Comparison of ENCODE assay signal across 8 cellular contexts in genomic region chr11:46278387-46279173, GRCh38. TPM values are rescaled to one million over a fixed set of nuclear protein-coding genes. Genes with fewer than 3 reads are reported as not detected.
DNase-seq lines count a peak whose midpoint lies in the region; ATAC-seq and TF ChIP-seq lines count a peak whose summit lies in the region.

No MANE protein-coding gene starts in this region.

- H3K27ac ChIP-seq in GM23248 = peak overlapping the region; percentile 77

- no peaks in the 10 kb centered on the region for H3K9me3 ChIP-seq in GM23248 (ENCODE audit: low read depth)

- intact Hi-C loops in posterior vena cava (cut with DNase I) = loop anchor here in 1 of 2 donors (5.0 kb wide), 1 partner anchor 36 kb away; no protein-coding TSS in a partner anchor

- no peaks in the 10 kb centered on the region for H3K36me3 ChIP-seq in GM23248 (ENCODE audit: low read depth)

- TF ChIP-seq CTCF in foreskin fibroblast (IDR thresholded peaks at IDR 0.05; ENCODE audit: low read depth, low read length) = peak; percentile 77

- 0 to 1% methylated on average over 16 to 24 of the region's 24 CpGs for WGBS in GM23248 (ENCODE audit: low coverage in 1 of 2, low lambda C conversion rate in 2 of 2, missing lambda C conversion rate in 2 of 2), 2 experiments

- peak overlapping the region; percentile 91 for H3K9ac ChIP-seq in GM23248

- peak; percentile 96 for DNase-seq in 8988T
- DNase-seq in GM23248 = peak; percentile 86
- peak; percentile 43 to 48 for DNase-seq in activated CD4-positive, alpha-beta T cell treated with anti-CD3 and anti-CD28 coated beads, Interleukin-2, amount 50 U/mL, for 48 hours
- peak in 1 of 2 donors; percentile 91 for DNase-seq in foreskin fibroblast
- peak; percentile 87 for DNase-seq in posterior vena cava (ENCODE audit: low spot score)
- no peak for DNase-seq in NCI-H146 (lab: John Stamatoyannopoulos, UW)

- peaks cover 33% of the 10 kb centered on the region for H3K4me1 ChIP-seq in GM23248 (ENCODE audit: insufficient read depth)

- ATAC-seq in HG03354 (IDR thresholded peaks at IDR 0.05; ENCODE audit: poor library complexity, severe bottlenecking, unreplicated experiment) = no peak
- ATAC-seq in HG03196 (IDR thresholded peaks at IDR 0.05; ENCODE audit: unreplicated experiment) = no peak

- peak overlapping the region; percentile 92 for H3K4me3 ChIP-seq in GM23248
- H3K4me3 ChIP-seq in foreskin fibroblast (ENCODE audit: low read depth in 1 of 2, low read length in 2 of 2) = peak overlapping the region; percentile 88 to 98

- no peaks in the 10 kb centered on the region for H3K9me2 ChIP-seq in GM23248 (ENCODE audit: insufficient read depth)

- peaks cover 46% of the 10 kb centered on the region for H3F3A ChIP-seq in GM23248 (ENCODE audit: insufficient read depth)

- no peaks in the 10 kb centered on the region for H4K20me1 ChIP-seq in GM23248 (ENCODE audit: insufficient read depth)

- H2AFZ ChIP-seq in GM23248 = peak overlapping the region; percentile 53; the same call in 1 of the 2 replicates

- peak overlapping the region; percentile 97 for H3K4me2 ChIP-seq in GM23248 (ENCODE audit: unreplicated experiment)

- H3K79me2 ChIP-seq in GM23248 (ENCODE audit: insufficient read depth) = peaks cover 62% of the 10 kb centered on the region

- in situ Hi-C loops in GM23248 (cut with MboI) = no loop called here

- H3K27me3 ChIP-seq in GM23248 (replicated peaks; ENCODE audit: insufficient read depth) = no peaks in the 10 kb centered on the region

RNA-seq across cellular contexts. Expression of gene CREB3L1, which starts 1.1 kb away (rescaled TPM):
- 29.6 and 37.7 TPM in 2 replicates for total RNA-seq in GM23248 (2014; rRNA removed; shearing (Covaris generic))
- 146 and 151 TPM in 2 replicates for polyA plus RNA-seq in GM23248 (2016; fragmentation: Nextera tagmentation; extraction: Ambion mirVana)
- 10 to 100 TPM; 14.3 to 25.8 TPM for total RNA-seq in posterior vena cava
